In genomic region chr13:41059896-41060722, GRCh38 we compare ENCODE assay signal across 1 cellular context.
A peak's percentile ranks its signal among the peaks of the same experiment; 100 is the strongest.
TF ChIP-seq lines count a peak whose summit lies in the region.

No MANE protein-coding gene starts in this region.

TF ChIP-seq in HepG2, 621 proteins besides CTCF, POLR2A, EP300 and RAD21 (continued from another document):
- TF ChIP-seq ZBTB4 (CRISPR knock-in tag; IDR thresholded peaks at IDR 0.05; ENCODE audit: borderline replicate concordance) (peak; percentile 38; the same call in 1 of the 2 replicates), MYPOP (CRISPR knock-in tag; IDR thresholded peaks at IDR 0.05) (peak; percentile 54), ZFAT (CRISPR knock-in tag; conservative IDR thresholded peaks at IDR 0.05) (no peak), ZNF879 (CRISPR knock-in tag; IDR thresholded peaks at IDR 0.05) (no peak), MTERF4 (CRISPR knock-in tag; IDR thresholded peaks at IDR 0.05) (peak; percentile 61; the same call in 1 of the 2 replicates), ZBTB40 (IDR thresholded peaks at IDR 0.05) (no peak), ZBTB40 (CRISPR knock-in tag; IDR thresholded peaks at IDR 0.05) (no peak; the same call in 1 of the 2 replicates), ZNF75D (CRISPR knock-in tag; IDR thresholded peaks at IDR 0.05; ENCODE audit: borderline replicate concordance) (no peak), SPEN (CRISPR knock-in tag; IDR thresholded peaks at IDR 0.05; ENCODE audit: low read depth) (peak; percentile 39; the same call in 1 of the 2 replicates), SP2 (CRISPR knock-in tag; IDR thresholded peaks at IDR 0.05) (no peak), STAG1 (CRISPR knock-in tag; IDR thresholded peaks at IDR 0.05) (peak; percentile 2; the same call in 1 of the 2 replicates), ZFP37 (CRISPR knock-in tag; IDR thresholded peaks at IDR 0.05; ENCODE audit: borderline replicate concordance) (no peak; the same call in 1 of the 2 replicates), ZNF12 (CRISPR knock-in tag; IDR thresholded peaks at IDR 0.05) (peak; percentile 60; the same call in 1 of the 2 replicates), BRCA1 (CRISPR knock-in tag; IDR thresholded peaks at IDR 0.05) (no peak), ADNP (CRISPR knock-in tag; IDR thresholded peaks at IDR 0.05) (no peak), ZNF562 (CRISPR knock-in tag; IDR thresholded peaks at IDR 0.05; ENCODE audit: borderline replicate concordance) (no peak), RXRB (CRISPR knock-in tag; IDR thresholded peaks at IDR 0.05; ENCODE audit: borderline replicate concordance) (peak; percentile 35; the same call in 1 of the 2 replicates), ZNF616 (CRISPR knock-in tag; IDR thresholded peaks at IDR 0.05; ENCODE audit: low read depth) (peak; percentile 43; the same call in 1 of the 2 replicates), KLF11 (CRISPR knock-in tag; IDR thresholded peaks at IDR 0.05) (peak; percentile 67; the same call in 1 of the 2 replicates), FOXO4 (CRISPR knock-in tag; conservative IDR thresholded peaks at IDR 0.05) (no peak), ZFP90 (CRISPR knock-in tag; IDR thresholded peaks at IDR 0.05; ENCODE audit: borderline replicate concordance) (peak; percentile 49; the same call in 1 of the 2 replicates)
- TF ChIP-seq, protein P1, sequence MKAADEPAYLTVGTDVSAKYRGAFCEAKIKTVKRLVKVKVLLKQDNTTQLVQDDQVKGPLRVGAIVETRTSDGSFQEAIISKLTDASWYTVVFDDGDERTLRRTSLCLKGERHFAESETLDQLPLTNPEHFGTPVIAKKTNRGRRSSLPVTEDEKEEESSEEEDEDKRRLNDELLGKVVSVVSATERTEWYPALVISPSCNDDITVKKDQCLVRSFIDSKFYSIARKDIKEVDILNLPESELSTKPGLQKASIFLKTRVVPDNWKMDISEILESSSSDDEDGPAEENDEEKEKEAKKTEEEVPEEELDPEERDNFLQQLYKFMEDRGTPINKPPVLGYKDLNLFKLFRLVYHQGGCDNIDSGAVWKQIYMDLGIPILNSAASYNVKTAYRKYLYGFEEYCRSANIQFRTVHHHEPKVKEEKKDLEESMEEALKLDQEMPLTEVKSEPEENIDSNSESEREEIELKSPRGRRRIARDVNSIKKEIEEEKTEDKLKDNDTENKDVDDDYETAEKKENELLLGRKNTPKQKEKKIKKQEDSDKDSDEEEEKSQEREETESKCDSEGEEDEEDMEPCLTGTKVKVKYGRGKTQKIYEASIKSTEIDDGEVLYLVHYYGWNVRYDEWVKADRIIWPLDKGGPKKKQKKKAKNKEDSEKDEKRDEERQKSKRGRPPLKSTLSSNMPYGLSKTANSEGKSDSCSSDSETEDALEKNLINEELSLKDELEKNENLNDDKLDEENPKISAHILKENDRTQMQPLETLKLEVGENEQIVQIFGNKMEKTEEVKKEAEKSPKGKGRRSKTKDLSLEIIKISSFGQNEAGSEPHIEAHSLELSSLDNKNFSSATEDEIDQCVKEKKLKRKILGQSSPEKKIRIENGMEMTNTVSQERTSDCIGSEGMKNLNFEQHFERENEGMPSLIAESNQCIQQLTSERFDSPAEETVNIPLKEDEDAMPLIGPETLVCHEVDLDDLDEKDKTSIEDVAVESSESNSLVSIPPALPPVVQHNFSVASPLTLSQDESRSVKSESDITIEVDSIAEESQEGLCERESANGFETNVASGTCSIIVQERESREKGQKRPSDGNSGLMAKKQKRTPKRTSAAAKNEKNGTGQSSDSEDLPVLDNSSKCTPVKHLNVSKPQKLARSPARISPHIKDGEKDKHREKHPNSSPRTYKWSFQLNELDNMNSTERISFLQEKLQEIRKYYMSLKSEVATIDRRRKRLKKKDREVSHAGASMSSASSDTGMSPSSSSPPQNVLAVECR (CRISPR knock-in tag; IDR thresholded peaks at IDR 0.05; ENCODE audit: borderline replicate concordance), result peak; percentile 73; the same call in 1 of the 2 replicates
- TF ChIP-seq, protein P2, sequence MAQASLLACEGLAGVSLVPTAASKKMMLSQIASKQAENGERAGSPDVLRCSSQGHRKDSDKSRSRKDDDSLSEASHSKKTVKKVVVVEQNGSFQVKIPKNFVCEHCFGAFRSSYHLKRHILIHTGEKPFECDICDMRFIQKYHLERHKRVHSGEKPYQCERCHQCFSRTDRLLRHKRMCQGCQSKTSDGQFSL (CRISPR knock-in tag; IDR thresholded peaks at IDR 0.05), result no peak
- TF ChIP-seq, protein P3, sequence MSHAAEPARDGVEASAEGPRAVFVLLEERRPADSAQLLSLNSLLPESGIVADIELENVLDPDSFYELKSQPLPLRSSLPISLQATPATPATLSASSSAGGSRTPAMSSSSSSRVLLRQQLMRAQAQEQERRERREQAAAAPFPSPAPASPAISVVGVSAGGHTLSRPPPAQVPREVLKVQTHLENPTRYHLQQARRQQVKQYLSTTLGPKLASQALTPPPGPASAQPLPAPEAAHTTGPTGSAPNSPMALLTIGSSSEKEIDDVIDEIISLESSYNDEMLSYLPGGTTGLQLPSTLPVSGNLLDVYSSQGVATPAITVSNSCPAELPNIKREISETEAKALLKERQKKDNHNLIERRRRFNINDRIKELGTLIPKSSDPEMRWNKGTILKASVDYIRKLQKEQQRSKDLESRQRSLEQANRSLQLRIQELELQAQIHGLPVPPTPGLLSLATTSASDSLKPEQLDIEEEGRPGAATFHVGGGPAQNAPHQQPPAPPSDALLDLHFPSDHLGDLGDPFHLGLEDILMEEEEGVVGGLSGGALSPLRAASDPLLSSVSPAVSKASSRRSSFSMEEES (CRISPR knock-in tag; IDR thresholded peaks at IDR 0.05), result peak; percentile 48; the same call in 1 of the 2 replicates
- TF ChIP-seq, protein P4, sequence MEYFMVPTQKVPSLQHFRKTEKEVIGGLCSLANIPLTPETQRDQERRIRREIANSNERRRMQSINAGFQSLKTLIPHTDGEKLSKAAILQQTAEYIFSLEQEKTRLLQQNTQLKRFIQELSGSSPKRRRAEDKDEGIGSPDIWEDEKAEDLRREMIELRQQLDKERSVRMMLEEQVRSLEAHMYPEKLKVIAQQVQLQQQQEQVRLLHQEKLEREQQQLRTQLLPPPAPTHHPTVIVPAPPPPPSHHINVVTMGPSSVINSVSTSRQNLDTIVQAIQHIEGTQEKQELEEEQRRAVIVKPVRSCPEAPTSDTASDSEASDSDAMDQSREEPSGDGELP (IDR thresholded peaks at IDR 0.05; ENCODE audit: borderline replicate concordance, low read depth), result no peak
